25 cellular contexts compared by ENCODE assay signal in the genomic region with DNA sequence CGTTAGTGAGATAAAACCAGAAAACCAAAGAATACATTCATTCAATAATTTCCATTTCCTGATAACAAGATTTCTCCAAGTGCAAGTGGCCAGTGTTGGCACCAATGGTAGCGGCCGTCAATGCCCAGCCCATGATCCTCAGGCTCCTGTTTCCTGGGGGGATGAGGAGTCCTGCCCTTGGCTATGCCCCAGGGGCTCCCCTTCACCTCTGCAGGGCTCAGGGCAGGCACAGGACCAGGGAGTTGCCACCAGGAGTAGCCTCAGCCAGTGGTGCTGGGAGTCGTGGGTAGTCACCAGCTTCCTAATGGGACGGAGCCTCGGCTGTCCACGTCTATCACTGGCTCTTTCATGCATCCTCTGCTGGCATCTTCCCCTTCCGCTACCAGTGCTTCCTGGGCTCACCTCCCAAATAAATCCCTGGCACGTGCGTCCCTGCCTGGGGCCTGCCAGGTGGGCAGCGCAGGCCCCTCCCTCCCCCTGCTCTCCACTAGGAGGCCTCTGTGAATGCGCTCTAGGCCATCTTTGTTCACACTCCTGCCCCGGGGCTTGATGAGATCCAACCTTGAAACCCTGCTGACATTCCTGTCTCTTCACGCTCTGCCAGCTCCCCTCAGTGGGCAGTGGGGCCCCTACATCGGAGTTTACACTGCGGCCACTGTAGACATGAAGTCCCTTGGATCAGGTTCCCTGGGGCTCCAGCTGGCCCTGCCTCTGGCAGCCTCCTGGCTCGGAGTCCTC.
DNase-seq lines count a peak whose midpoint lies in the region; ATAC-seq and TF ChIP-seq lines count a peak whose summit lies in the region.
"Had no signal": no experiment of that assay in that cellular context is flagged by ENCODE, and none has a peak within 500 bp of the region (broad histone marks: within the 10 kb centered on the region; RNA-seq: fewer than 3 reads in every experiment).

No MANE protein-coding gene starts in this region.

- intact Hi-C loops in natural killer cell (cut with micrococcal nuclease), result no loop called here
- intact Hi-C loops in dorsolateral prefrontal cortex (cut with DNase I), result no loop called here
- intact Hi-C loops in CD4-positive, alpha-beta memory T cell (cut with micrococcal nuclease), result no loop called here

- in situ Hi-C loops in ACHN (cut with HindIII; ENCODE audit: low pct_ligation_motif_present, low pct_unique_long_range_greater_than_20kb, low sequenced_read_pairs), result no loop called here

- H2AK5ac ChIP-seq in neuronal stem cell (ENCODE audit: low read depth, low read length), result no peak overlapping the region

- POLR2A ChIA-PET in CD4-positive, alpha-beta memory T cell (lab: Charles Lee; ENCODE audit: partially characterized antibody), result no interaction called here

- H3K9me3 ChIP-seq in neuronal stem cell (replicated peaks in 1 of 2; ENCODE audit: control insufficient read depth in 2 of 2, insufficient read depth in 1 of 2, low read depth in 1 of 2, low read length in 2 of 2), result peaks cover 0 to 1% of the 10 kb centered on the region in 2 donors
- H3K9me3 ChIP-seq in CD4-positive, alpha-beta memory T cell (ENCODE audit: control insufficient read depth in 1 of 2, low read length in 2 of 2), result no peaks in the 10 kb centered on the region
- H3K9me3 ChIP-seq: adrenal gland, uterus had no signal

- H3K36me3 Mint-ChIP-seq in natural killer cell treated with Interleukin-12 subunit alpha and Interleukin-12 subunit beta and Interleukin-15 and Interleukin-18, amount 100 ng/mL, for 72 hours, result no peaks in the 10 kb centered on the region
- H3K36me3 Mint-ChIP-seq in natural killer cell, result no peaks in the 10 kb centered on the region
- H3K36me3 Mint-ChIP-seq in CD4-positive, alpha-beta memory T cell, result no peaks in the 10 kb centered on the region
- H3K36me3 Mint-ChIP-seq: CD4-positive, CD25-positive, alpha-beta regulatory T cell; immature natural killer cell; naive B cell had no signal

- peak overlapping the region; percentile 75 for H3K14ac ChIP-seq in neuronal stem cell (ENCODE audit: low read length)

- H2AFZ ChIP-seq in neuronal stem cell (ENCODE audit: low read length), result no peak overlapping the region

- peaks cover 11 to 17% of the 10 kb centered on the region in 2 donors for H3K27me3 Mint-ChIP-seq in natural killer cell treated with Interleukin-12 subunit alpha and Interleukin-12 subunit beta and Interleukin-15 and Interleukin-18, amount 100 ng/mL, for 72 hours
- H3K27me3 Mint-ChIP-seq in natural killer cell (ENCODE audit: low read depth in 2 of 2), result peaks cover 9 to 18% of the 10 kb centered on the region in 2 donors
- peaks cover 3 to 4% of the 10 kb centered on the region in 2 donors for H3K27me3 Mint-ChIP-seq in CD4-positive, alpha-beta memory T cell

- no peaks in the 10 kb centered on the region for H3K36me3 ChIP-seq in neuronal stem cell (replicated peaks in 1 of 2; ENCODE audit: control insufficient read depth in 2 of 2, insufficient read depth in 2 of 2, low read length in 2 of 2)
- H3K36me3 ChIP-seq in CD4-positive, alpha-beta memory T cell (ENCODE audit: insufficient read depth, low read length), result no peaks in the 10 kb centered on the region
- H3K36me3 ChIP-seq: adrenal gland, cardiac muscle cell, uterus had no signal

- no peak overlapping the region for H3K4me3 Mint-ChIP-seq in natural killer cell treated with Interleukin-12 subunit alpha and Interleukin-12 subunit beta and Interleukin-15 and Interleukin-18, amount 100 ng/mL, for 72 hours
- H3K4me3 Mint-ChIP-seq in natural killer cell, result no peak overlapping the region
- no peak overlapping the region for H3K4me3 Mint-ChIP-seq in CD4-positive, alpha-beta memory T cell
- H3K4me3 Mint-ChIP-seq: CD4-positive, CD25-positive, alpha-beta regulatory T cell; immature natural killer cell; naive B cell had no signal

- CTCF ChIA-PET in CD4-positive, alpha-beta memory T cell (lab: Charles Lee; ENCODE audit: partially characterized antibody), result no interaction called here

- H3K4me2 ChIP-seq in neuronal stem cell (ENCODE audit: insufficient read depth, low read length, poor library complexity, severe bottlenecking), result no peak overlapping the region

- no peak overlapping the region for H3K27ac Mint-ChIP-seq in natural killer cell treated with Interleukin-12 subunit alpha and Interleukin-12 subunit beta and Interleukin-15 and Interleukin-18, amount 100 ng/mL, for 72 hours
- no peak overlapping the region for H3K27ac Mint-ChIP-seq in natural killer cell
- no peak overlapping the region for H3K27ac Mint-ChIP-seq in CD4-positive, alpha-beta memory T cell
- H3K27ac Mint-ChIP-seq: CD4-positive, CD25-positive, alpha-beta regulatory T cell; immature natural killer cell; naive B cell; progenitor cell of endocrine pancreas had no signal

- H3K4me1 Mint-ChIP-seq in natural killer cell treated with Interleukin-12 subunit alpha and Interleukin-12 subunit beta and Interleukin-15 and Interleukin-18, amount 100 ng/mL, for 72 hours (ENCODE audit: low read depth in 2 of 2), result peaks cover 0 to 7% of the 10 kb centered on the region in 2 donors
- peaks cover 0 to 13% of the 10 kb centered on the region in 2 donors for H3K4me1 Mint-ChIP-seq in natural killer cell
- H3K4me1 Mint-ChIP-seq in CD4-positive, alpha-beta memory T cell, result no peaks in the 10 kb centered on the region
- H3K4me1 Mint-ChIP-seq: CD4-positive, CD25-positive, alpha-beta regulatory T cell had no signal

- H3K27me3 ChIP-seq in dorsolateral prefrontal cortex (no peaks in the 10 kb centered on the region), neuronal stem cell (ENCODE audit: control insufficient read depth in 3 of 3, insufficient read depth in 3 of 3, low read depth in 1 of 3, low read length in 3 of 3) (no peaks in the 10 kb centered on the region)
- no peaks in the 10 kb centered on the region for H3K27me3 ChIP-seq in CD4-positive, alpha-beta memory T cell (ENCODE audit: insufficient read depth, low read length)
- H3K27me3 ChIP-seq: adrenal gland, cardiac muscle cell, uterus had no signal

- H3K9ac ChIP-seq in neuronal stem cell (ENCODE audit: low read depth, low read length, poor library complexity), result no peak overlapping the region

- no peak overlapping the region for H4K91ac ChIP-seq in neuronal stem cell (ENCODE audit: low read depth, low read length, poor library complexity)

- no peaks in the 10 kb centered on the region for H3K4me1 ChIP-seq in neuronal stem cell (ENCODE audit: control insufficient read depth in 2 of 2, insufficient read depth in 1 of 2, low read depth in 1 of 2, low read length in 2 of 2)
- no peaks in the 10 kb centered on the region for H3K4me1 ChIP-seq in CD4-positive, alpha-beta memory T cell (ENCODE audit: insufficient read depth, low read length)
- H3K4me1 ChIP-seq: adrenal gland, uterus had no signal

- no peaks in the 10 kb centered on the region for H3K79me1 ChIP-seq in neuronal stem cell (ENCODE audit: low read depth, low read length)

- no peak overlapping the region for H3K18ac ChIP-seq in neuronal stem cell (ENCODE audit: low read length)

- no peak overlapping the region for H2BK120ac ChIP-seq in neuronal stem cell (ENCODE audit: low read depth, low read length)

- no peak overlapping the region for H2BK5ac ChIP-seq in neuronal stem cell (ENCODE audit: low read length)

- H2BK15ac ChIP-seq in neuronal stem cell (ENCODE audit: low read length), result no peak overlapping the region

- DNase-seq in natural killer cell treated with Interleukin-12 subunit alpha and Interleukin-12 subunit beta and Interleukin-15 and Interleukin-18, amount 100 ng/mL, for 72 hours (ENCODE audit: low spot score), result no peak
- DNase-seq in natural killer cell, result no peak
- DNase-seq in dorsolateral prefrontal cortex, result peak in 7 of 10 donors; percentile 2 to 40 (median 21)
- no peak for DNase-seq in neuronal stem cell (ENCODE audit: low spot score)
- no peak for DNase-seq in ACHN
- no peak for DNase-seq in CD4-positive, alpha-beta memory T cell
- DNase-seq in amniotic stem cell (lab: John Stamatoyannopoulos, UW), result no peak
- DNase-seq: activated CD4-positive, alpha-beta T cell treated with anti-CD3 and anti-CD28 coated beads for 4 hours; activated gamma-delta T cell; CD4-positive, CD25-positive, alpha-beta regulatory T cell; DMS53; immature natural killer cell; KG1; mammary epithelial cell; naive B cell; NCI-H1930; NCI-H446 treated with DMSO at 0.1 percent for 48 hours; NK-92 treated with Interleukin-12 subunit alpha and Interleukin-12 subunit beta, amount 100 ng/mL, for 24 hours; stimulated activated CD4-positive, alpha-beta T cell treated with anti-CD3 and anti-CD28 coated beads, Interleukin-4, amount 100 ng/mL, for 24 hours; uterus had no signal

- TF ChIP-seq CTCF in natural killer cell (IDR thresholded peaks at IDR 0.05) (no peak), dorsolateral prefrontal cortex (IDR thresholded peaks at IDR 0.05 in 54 of 56, conservative IDR thresholded peaks at IDR 0.05 in 2 of 56; ENCODE audit: low read depth in 1 of 56, partially characterized antibody in 56 of 56) (no peak)

- peak; percentile 25 to 34 for ATAC-seq in natural killer cell treated with Interleukin-12 subunit alpha and Interleukin-12 subunit beta and Interleukin-15 and Interleukin-18, amount 100 ng/mL, for 72 hours
- ATAC-seq in natural killer cell (no peak), HG03095 (IDR thresholded peaks at IDR 0.05; ENCODE audit: unreplicated experiment) (no peak)

- H3K9me3 Mint-ChIP-seq in natural killer cell treated with Interleukin-12 subunit alpha and Interleukin-12 subunit beta and Interleukin-15 and Interleukin-18, amount 100 ng/mL, for 72 hours, result no peaks in the 10 kb centered on the region
- H3K9me3 Mint-ChIP-seq in natural killer cell, result no peaks in the 10 kb centered on the region
- H3K9me3 Mint-ChIP-seq in CD4-positive, alpha-beta memory T cell, result peaks cover 0 to 7% (median under 1%) of the 10 kb centered on the region in 8 donors
- H3K9me3 Mint-ChIP-seq: immature natural killer cell had no signal

- no peak overlapping the region for H3K4me3 ChIP-seq in dorsolateral prefrontal cortex
- no peak overlapping the region for H3K4me3 ChIP-seq in neuronal stem cell (ENCODE audit: low read length in 2 of 2)
- no peak overlapping the region for H3K4me3 ChIP-seq in CD4-positive, alpha-beta memory T cell (ENCODE audit: low read length in 2 of 2)
- H3K4me3 ChIP-seq: adrenal gland, cardiac muscle cell, skin epidermis, uterus had no signal

- H2BK12ac ChIP-seq in neuronal stem cell (ENCODE audit: low read length), result no peak overlapping the region

- H3K27ac ChIP-seq in dorsolateral prefrontal cortex, result peak overlapping the region in 15 of 59 donors; percentile 15 to 56 (median 30)
- no peak overlapping the region for H3K27ac ChIP-seq in neuronal stem cell (replicated peaks; ENCODE audit: low read length)
- no peak overlapping the region for H3K27ac ChIP-seq in CD4-positive, alpha-beta memory T cell (ENCODE audit: low read depth, low read length)
- H3K27ac ChIP-seq: adrenal gland, cardiac muscle cell, skin epidermis, uterus had no signal

- H3K4ac ChIP-seq in neuronal stem cell (ENCODE audit: low read length), result no peak overlapping the region

- no CpG with 5 or more reads among the region's 17 CpGs for WGBS in neuronal stem cell (ENCODE audit: extremely low coverage in 2 of 2, insufficient read length in 2 of 2, insufficient replicate concordance in 1 of 2), 2 donors

- H3K23ac ChIP-seq in neuronal stem cell (ENCODE audit: low read depth, low read length, poor library complexity), result no peak overlapping the region

- no peak overlapping the region for H4K8ac ChIP-seq in neuronal stem cell (ENCODE audit: low read depth, low read length)

Comparison
In these comparisons a context has a peak if more than half of its experiments do, and no peak if none do; other contexts are left out.
1. ATAC-seq: peak in natural killer cell treated with Interleukin-12 subunit alpha and Interleukin-12 subunit beta and Interleukin-15 and Interleukin-18, amount 100 ng/mL, for 72 hours (2 of 2); none in natural killer cell (0 of 3) and HG03095 (single experiment).
2. DNase-seq: peak in dorsolateral prefrontal cortex (7 of 10); none in natural killer cell treated with Interleukin-12 subunit alpha and Interleukin-12 subunit beta and Interleukin-15 and Interleukin-18, amount 100 ng/mL, for 72 hours (single experiment), natural killer cell (single experiment), neuronal stem cell (single experiment), ACHN (single experiment), CD4-positive, alpha-beta memory T cell (0 of 5) and amniotic stem cell (single experiment).